In the genomic region with DNA sequence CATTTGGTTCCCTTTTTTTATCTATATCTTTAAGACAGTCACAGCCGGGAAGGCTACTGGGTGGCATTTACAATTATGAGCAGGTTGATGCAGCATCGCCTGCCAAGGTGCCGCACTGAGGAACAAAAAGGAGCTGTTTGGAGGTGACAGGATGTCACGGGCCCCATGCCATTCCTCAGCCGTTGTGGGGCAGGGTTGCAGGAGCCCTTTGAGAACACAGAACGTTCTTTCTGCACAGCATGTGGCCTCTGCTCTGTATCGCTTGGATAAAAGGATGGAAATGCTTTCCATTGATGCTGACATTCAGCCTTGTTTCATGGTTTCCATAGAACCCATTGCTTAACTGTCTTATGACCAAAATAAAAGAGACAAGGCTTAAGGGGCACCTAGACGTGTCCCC, we compare ENCODE assay signal across 29 cellular contexts.
"Had no signal": no experiment of that assay in that cellular context is flagged by ENCODE, and none has a peak within 500 bp of the region (broad histone marks: within the 10 kb centered on the region; RNA-seq: fewer than 3 reads in every experiment).

No MANE protein-coding gene starts in this region.

- DNase-seq: activated CD4-positive, alpha-beta T cell treated with anti-CD3 and anti-CD28 coated beads for 48 hours; activated CD4-positive, alpha-beta T cell treated with anti-CD3 and anti-CD28 coated beads, Interleukin-2, amount 50 U/mL, for 48 hours; activated CD8-positive, alpha-beta memory T cell treated with anti-CD3 and anti-CD28 coated beads, Interleukin-2, amount 50 U/mL, for 4 hours; activated effector memory CD4-positive, alpha-beta T cell treated with anti-CD3 and anti-CD28 coated beads, Interleukin-2, amount 50 U/mL, for 16 hours; activated naive CD4-positive, alpha-beta T cell treated with anti-CD3 and anti-CD28 coated beads, Interleukin-2, amount 10 ng/mL, durations not matched to agents 7 days and 5 days; activated naive CD8-positive, alpha-beta T cell treated with anti-CD3 and anti-CD28 coated beads, Interleukin-2, amount 10 ng/mL, durations not matched to agents 7 days and 5 days; activated T-cell treated with anti-CD3 and anti-CD28 coated beads, Interleukin-2, amount 50 U/mL, for 1 hour; brain microvascular endothelial cell; cortex of kidney; foreskin keratinocyte; heart right ventricle; left lung; lower lobe of right lung; mesendoderm; natural killer cell; occipital lobe; right cardiac atrium; spleen; stimulated activated naive CD4-positive, alpha-beta T cell; T-helper 17 cell; T1000; upper lobe of right lung; WERI-Rb-1 had no signal

- H3K27ac Mint-ChIP-seq: activated naive CD4-positive, alpha-beta T cell treated with anti-CD3 and anti-CD28 coated beads, Interleukin-2, amount 10 ng/mL, durations not matched to agents 7 days and 5 days; activated naive CD8-positive, alpha-beta T cell treated with anti-CD3 and anti-CD28 coated beads, Interleukin-2, amount 10 ng/mL, durations not matched to agents 7 days and 5 days; activated T-helper 1 cell treated with anti-CD3 and anti-CD28 coated beads, Interleukin-12 subunit alpha, Interleukin-12 subunit beta, Interleukin-2, Interleukin-4 antibody, amounts not matched to agents 30 ng/mL and 10 ng/mL and 1 ng/mL, durations not matched to agents 14 hours and 24 hours and 36 hours; natural killer cell; T-helper 17 cell had no signal

- H3K4me1 Mint-ChIP-seq: activated naive CD8-positive, alpha-beta T cell treated with anti-CD3 and anti-CD28 coated beads, Interleukin-2, amount 10 ng/mL, durations not matched to agents 7 days and 5 days had no signal

- H3K9me3 Mint-ChIP-seq: activated naive CD4-positive, alpha-beta T cell treated with anti-CD3 and anti-CD28 coated beads, Interleukin-2, amount 10 ng/mL, durations not matched to agents 7 days and 5 days; activated naive CD8-positive, alpha-beta T cell treated with anti-CD3 and anti-CD28 coated beads, Interleukin-2, amount 10 ng/mL, durations not matched to agents 7 days and 5 days; activated T-helper 1 cell treated with anti-CD3 and anti-CD28 coated beads, Interleukin-12 subunit alpha, Interleukin-12 subunit beta, Interleukin-2, Interleukin-4 antibody, amounts not matched to agents 30 ng/mL and 10 ng/mL and 1 ng/mL, durations not matched to agents 14 hours and 24 hours and 36 hours; natural killer cell had no signal

- H3K4me3 Mint-ChIP-seq: activated naive CD4-positive, alpha-beta T cell treated with anti-CD3 and anti-CD28 coated beads, Interleukin-2, amount 10 ng/mL, durations not matched to agents 7 days and 5 days; activated naive CD8-positive, alpha-beta T cell treated with anti-CD3 and anti-CD28 coated beads, Interleukin-2, amount 10 ng/mL, durations not matched to agents 7 days and 5 days; activated T-helper 1 cell treated with anti-CD3 and anti-CD28 coated beads, Interleukin-12 subunit alpha, Interleukin-12 subunit beta, Interleukin-2, Interleukin-4 antibody, amounts not matched to agents 30 ng/mL and 10 ng/mL and 1 ng/mL, durations not matched to agents 14 hours and 24 hours and 36 hours; natural killer cell; T-helper 17 cell had no signal

- ATAC-seq: activated CD4-positive, CD25-positive, alpha-beta regulatory T cell treated with anti-CD3 and anti-CD28 coated beads, Interleukin-2, amount 50 U/mL, for 24 hours; foreskin keratinocyte; heart right ventricle; left lung; lower lobe of right lung; natural killer cell; right cardiac atrium; T-helper 17 cell; upper lobe of right lung had no signal

- H3K36me3 Mint-ChIP-seq: activated naive CD4-positive, alpha-beta T cell treated with anti-CD3 and anti-CD28 coated beads, Interleukin-2, amount 10 ng/mL, durations not matched to agents 7 days and 5 days; activated naive CD8-positive, alpha-beta T cell treated with anti-CD3 and anti-CD28 coated beads, Interleukin-2, amount 10 ng/mL, durations not matched to agents 7 days and 5 days; natural killer cell had no signal

- H3K4me3 ChIP-seq: ascending aorta, esophagus muscularis mucosa, heart right ventricle, left lung, lower lobe of right lung, spleen, suprapubic skin, tibial artery, upper lobe of right lung had no signal
